Comparison of ENCODE assay signal across 7 cellular contexts in the genomic region with DNA sequence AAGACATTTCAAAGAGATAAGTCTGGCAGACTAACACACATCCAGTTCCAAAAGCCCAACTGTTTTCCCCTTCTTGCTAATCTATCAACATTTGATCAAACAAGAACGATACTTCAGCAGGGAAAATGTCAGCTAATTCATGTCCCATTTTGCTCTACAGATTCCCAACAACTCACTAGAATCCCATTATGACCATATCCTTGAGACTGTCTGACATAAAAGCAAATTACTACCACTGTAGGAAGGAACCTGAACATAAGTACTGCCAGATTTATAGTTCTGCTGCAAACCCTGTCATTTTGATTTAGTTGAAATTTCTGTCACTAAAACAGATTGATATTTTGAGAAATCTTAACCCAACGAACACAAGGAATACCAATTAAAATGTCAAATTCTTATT.
"Had no signal": no experiment of that assay in that cellular context is flagged by ENCODE, and none has a peak within 500 bp of the region (broad histone marks: within the 10 kb centered on the region; RNA-seq: fewer than 3 reads in every experiment).

No MANE protein-coding gene starts in this region.

- H3K4me3 ChIP-seq: GM23248, HAP-1, K562 had no signal

- H3K27ac ChIP-seq: GM23248 had no signal

- DNase-seq: GM23248, GOT3, H7, IMR-90 had no signal

- ATAC-seq: HCT116, K562 had no signal

- H3K9me3 ChIP-seq: HAP-1 had no signal

- H3K36me3 ChIP-seq: HAP-1 had no signal

- H3K4me1 ChIP-seq: HAP-1 had no signal

- H3K9ac ChIP-seq: GM23248 had no signal

- H2AFZ ChIP-seq: GM23248 had no signal
